In the genomic region with DNA sequence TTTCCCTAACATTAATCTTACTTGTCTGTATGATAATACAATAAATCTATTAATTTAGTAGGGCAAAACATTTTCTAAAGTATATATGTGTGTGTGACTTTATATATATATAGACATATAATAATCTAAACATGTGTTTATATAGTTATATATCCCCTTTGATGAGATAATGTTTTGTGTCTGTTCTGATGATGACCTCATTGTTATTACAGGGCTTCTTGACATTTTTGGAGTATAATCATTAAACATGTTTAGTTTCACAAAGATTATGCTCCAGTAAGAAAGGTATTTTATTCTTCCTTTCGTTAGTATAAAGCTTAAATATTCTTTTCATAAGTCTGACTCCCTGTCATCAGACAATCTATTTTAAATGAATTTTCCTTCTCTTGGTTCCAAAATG, we compare ENCODE assay signal across 17 cellular contexts.
DNase-seq lines count a peak whose midpoint lies in the region; ATAC-seq, FAIRE-seq and TF ChIP-seq lines count a peak whose summit lies in the region.
"Had no signal": no experiment of that assay in that cellular context is flagged by ENCODE, and none has a peak within 500 bp of the region (broad histone marks: within the 10 kb centered on the region; RNA-seq: fewer than 3 reads in every experiment).

No MANE protein-coding gene starts in this region.

- no peaks in the 10 kb centered on the region for H3K9me3 ChIP-seq in K562 (replicated peaks; ENCODE audit: control insufficient read depth, insufficient read depth, low read depth, low read length)
- H3K9me3 ChIP-seq in CD8-positive, alpha-beta T cell (ENCODE audit: low read length): no peaks in the 10 kb centered on the region
- H3K9me3 ChIP-seq in esophagus muscularis mucosa: no peaks in the 10 kb centered on the region
- H3K9me3 ChIP-seq: A549 had no signal

- no peaks in the 10 kb centered on the region for H3K36me3 Mint-ChIP-seq in CD8-positive, alpha-beta T cell
- H3K36me3 Mint-ChIP-seq: CD4-positive, alpha-beta memory T cell had no signal

- BruUV-seq in K562 (replicated peaks; lab: Mats Ljungman, UMichigan): no TSS peak

- H4K20me1 ChIP-seq in K562 (replicated peaks; ENCODE audit: control insufficient read depth, insufficient read depth, low read length): no peaks in the 10 kb centered on the region

- H3K4me3 ChIP-seq in K562 (no peak overlapping the region), esophagus muscularis mucosa (no peak overlapping the region)
- H3K4me3 ChIP-seq in CD8-positive, alpha-beta T cell (ENCODE audit: low read depth, low read length): no peak overlapping the region
- H3K4me3 ChIP-seq: A549 had no signal

- intact Hi-C loops in K562 (cut with micrococcal nuclease) (no loop called here), esophagus muscularis mucosa (cut with DNase I) (no loop called here)
- intact Hi-C loops in CD8-positive, alpha-beta T cell (cut with DNase I, micrococcal nuclease): no loop called here

- no peak overlapping the region for H2AFZ ChIP-seq in K562 (ENCODE audit: low read depth, low read length)

- FAIRE-seq in K562 (lab: Jason Lieb, UNC) (no peak), endometrium (lab: Jason Lieb, UNC) (peak; percentile 45)
- FAIRE-seq: A549, HTR-8/SVneo had no signal

- H3K4me3 Mint-ChIP-seq in CD8-positive, alpha-beta T cell: no peak overlapping the region
- H3K4me3 Mint-ChIP-seq: CD4-positive, alpha-beta memory T cell had no signal

- no peak overlapping the region for H3K4me2 ChIP-seq in K562 (ENCODE audit: insufficient read depth, low read length)
- H3K4me2 ChIP-seq: A549 had no signal

- WGBS in K562 (ENCODE audit: insufficient coverage, low coverage, missing lambda C conversion rate): 0% methylated on average over 1 of the region's 1 CpG
- 24% methylated on average over 1 of the region's 1 CpG for WGBS in esophagus muscularis mucosa

- DNase-seq in K562 (ENCODE audit: extremely low read depth in 1 of 4, low spot score in 3 of 4) (no peak), kidney tubule cell (ENCODE audit: low spot score) (peak; percentile 34), iPS-NIHi11 (ENCODE audit: low spot score) (no peak), esophagus muscularis mucosa (ENCODE audit: extremely low spot score) (no peak)
- DNase-seq in CD8-positive, alpha-beta T cell: no peak
- DNase-seq: AML-193; Calu3; CD4-positive, alpha-beta memory T cell; DMS79 treated with DMSO at 0.1 percent for 48 hours; GF-D8; GOT3; H7 had no signal

- H3K36me3 ChIP-seq in K562 (ENCODE audit: control insufficient read depth, insufficient read depth, low read length): no peaks in the 10 kb centered on the region
- H3K36me3 ChIP-seq in CD8-positive, alpha-beta T cell (ENCODE audit: insufficient read depth, low read length): no peaks in the 10 kb centered on the region
- H3K36me3 ChIP-seq in esophagus muscularis mucosa: no peaks in the 10 kb centered on the region

- TF ChIP-seq POLR2A in K562 (conservative IDR thresholded peaks at IDR 0.05) (no peak), esophagus muscularis mucosa (IDR thresholded peaks at IDR 0.05; ENCODE audit: low read depth) (no peak)

- H3K27me3 ChIP-seq in K562 (ENCODE audit: control insufficient read depth in 2 of 2, insufficient read depth in 2 of 2, low read length in 2 of 2): no peaks in the 10 kb centered on the region
- H3K27me3 ChIP-seq in CD8-positive, alpha-beta T cell (ENCODE audit: insufficient read depth, low read length): no peaks in the 10 kb centered on the region
- H3K27me3 ChIP-seq in esophagus muscularis mucosa: no peaks in the 10 kb centered on the region

- no peaks in the 10 kb centered on the region for H3K9me1 ChIP-seq in K562 (ENCODE audit: control insufficient read depth, insufficient read depth, low read length)

- H3K4me1 ChIP-seq in K562 (replicated peaks in 1 of 2; ENCODE audit: control insufficient read depth in 2 of 2, insufficient read depth in 2 of 2, low read length in 2 of 2) (no peaks in the 10 kb centered on the region), esophagus muscularis mucosa (no peaks in the 10 kb centered on the region)
- no peaks in the 10 kb centered on the region for H3K4me1 ChIP-seq in CD8-positive, alpha-beta T cell (ENCODE audit: insufficient read depth, low read length)
- H3K4me1 ChIP-seq: A549 had no signal

- CTCF ChIA-PET in K562 (lab: Yijun Ruan, JAX; ENCODE audit: low intra/inter-chr PET ratio): no interaction called here
- CTCF ChIA-PET in CD8-positive, alpha-beta T cell (lab: Charles Lee): no interaction called here

- ATAC-seq in K562: no peak
- no peak for ATAC-seq in CD8-positive, alpha-beta T cell
- ATAC-seq: A549, HCT116 had no signal

- H3K79me2 ChIP-seq in K562 (ENCODE audit: control insufficient read depth, insufficient read depth, low read length): no peaks in the 10 kb centered on the region

- no peaks in the 10 kb centered on the region for H3K27me3 Mint-ChIP-seq in CD8-positive, alpha-beta T cell (ENCODE audit: low read depth)

- TF ChIP-seq EP300 in K562 (IDR thresholded peaks at IDR 0.05; ENCODE audit: low read length) (no peak), esophagus muscularis mucosa (IDR thresholded peaks at IDR 0.05) (no peak)

- H3K9me3 Mint-ChIP-seq in CD8-positive, alpha-beta T cell: no peaks in the 10 kb centered on the region

- H3K4me1 Mint-ChIP-seq in CD8-positive, alpha-beta T cell (ENCODE audit: low read depth): no peaks in the 10 kb centered on the region
- H3K4me1 Mint-ChIP-seq: CD4-positive, alpha-beta memory T cell had no signal

- POLR2A ChIA-PET in K562 (lab: Yijun Ruan, JAX): interaction anchor here (0.6 to 1.1 kb wide), 2 partner anchors 10 to 219 kb away, joined by 3 read pairs; no protein-coding TSS in a partner anchor
- POLR2A ChIA-PET in CD8-positive, alpha-beta T cell (lab: Charles Lee): no interaction called here

- no peak overlapping the region for H3K27ac Mint-ChIP-seq in CD8-positive, alpha-beta T cell
- H3K27ac Mint-ChIP-seq: CD4-positive, alpha-beta memory T cell had no signal

- in situ Hi-C loops in K562 (cut with MboI): no loop called here

- H3K27ac ChIP-seq in K562 (ENCODE audit: extremely low read depth, low read depth, low read length): no peak overlapping the region
- no peak overlapping the region for H3K27ac ChIP-seq in CD8-positive, alpha-beta T cell (ENCODE audit: low read depth, low read length)
- H3K27ac ChIP-seq in esophagus muscularis mucosa (replicated peaks in 1 of 4): no peak overlapping the region
- H3K27ac ChIP-seq: A549, C4-2B had no signal

- H3K9ac ChIP-seq in K562 (ENCODE audit: insufficient read depth in 1 of 2, low read depth in 2 of 2, low read length in 2 of 2): no peak overlapping the region

- TF ChIP-seq RAD21 in K562 (CRISPR knock-in tag; conservative IDR thresholded peaks at IDR 0.05 in 1 of 2, IDR thresholded peaks at IDR 0.05 in 1 of 2): no peak

- no peak for TF ChIP-seq CTCF in K562 (IDR thresholded peaks at IDR 0.05 in 2 of 3, conservative IDR thresholded peaks at IDR 0.05 in 1 of 3; ENCODE audit: insufficient read depth in 2 of 3, low read depth in 1 of 3, low read length in 3 of 3)
- TF ChIP-seq CTCF in CD8-positive, alpha-beta T cell (IDR thresholded peaks at IDR 0.05): no peak
- TF ChIP-seq CTCF in esophagus muscularis mucosa (IDR thresholded peaks at IDR 0.05): no peak

TF ChIP-seq in K562, 482 proteins besides CTCF, POLR2A, EP300 and RAD21:
- no peak for TF ChIP-seq RFX7 (CRISPR knock-in tag; IDR thresholded peaks at IDR 0.05)
- TF ChIP-seq, protein P1, sequence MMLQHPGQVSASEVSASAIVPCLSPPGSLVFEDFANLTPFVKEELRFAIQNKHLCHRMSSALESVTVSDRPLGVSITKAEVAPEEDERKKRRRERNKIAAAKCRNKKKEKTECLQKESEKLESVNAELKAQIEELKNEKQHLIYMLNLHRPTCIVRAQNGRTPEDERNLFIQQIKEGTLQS (IDR thresholded peaks at IDR 0.05): peak; percentile 51
- TF ChIP-seq, protein P1 (CRISPR knock-in tag; conservative IDR thresholded peaks at IDR 0.05): no peak
TF ChIP-seq in K562: peak in this region for 1.
